In the genomic region with DNA sequence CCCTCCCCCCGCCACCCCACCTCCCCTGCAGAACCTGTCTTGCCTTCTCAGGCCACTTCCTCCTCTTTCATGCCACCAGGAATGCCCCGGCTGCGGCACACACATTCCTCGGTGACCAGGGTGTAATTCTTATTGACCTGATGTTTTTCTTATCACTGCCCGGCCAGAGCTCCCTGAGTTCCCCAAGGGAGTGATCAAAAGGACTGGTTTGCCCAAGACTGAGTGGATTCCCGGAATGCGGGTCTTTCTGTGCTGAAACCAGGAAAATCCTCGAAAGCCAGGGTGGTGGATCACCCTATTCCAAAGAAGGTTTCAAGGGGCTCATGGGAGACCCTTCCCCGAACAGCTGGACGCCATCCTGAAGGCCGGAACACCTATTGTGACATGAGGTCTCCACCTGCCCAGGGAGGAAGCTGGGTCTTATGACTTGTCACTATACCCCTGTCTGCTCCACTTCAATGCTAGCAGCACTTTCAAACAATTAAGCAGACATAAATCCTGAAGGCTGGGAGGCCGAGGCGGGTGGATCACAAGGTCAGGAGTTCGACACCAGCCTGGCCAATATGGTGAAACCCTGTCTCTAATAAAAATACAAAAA, we compare ENCODE assay signal across 16 cellular contexts.
"Had no signal": no experiment of that assay in that cellular context is flagged by ENCODE, and none has a peak within 500 bp of the region (broad histone marks: within the 10 kb centered on the region; RNA-seq: fewer than 3 reads in every experiment).

No MANE protein-coding gene starts in this region.

- H3K4me1 ChIP-seq: adrenal gland, lower lobe of right lung, parathyroid adenoma, SJSA1 had no signal

- DNase-seq: activated CD4-positive, CD25-positive, alpha-beta regulatory T cell treated with anti-CD3 and anti-CD28 coated beads, Interleukin-2, amount 50 U/mL, for 72 hours; activated effector memory CD4-positive, alpha-beta T cell treated with Interleukin-2 at 50 U/mL for 16 hours; activated naive CD4-positive, alpha-beta T cell treated with anti-CD3 and anti-CD28 coated beads, Interleukin-2, amount 50 U/mL, for 16 hours; activated T-cell treated with anti-CD3 and anti-CD28 coated beads, Interleukin-2, amount 50 U/mL, for 24 hours; erythroblast; kidney glomerular epithelial cell; lower lobe of right lung; midbrain; retina; stimulated activated CD4-positive, alpha-beta T cell treated with anti-CD3 and anti-CD28 coated beads, Interleukin-12 subunit alpha, Interleukin-12 subunit beta, amount 100 ng/mL, for 4 hours; stimulated activated CD4-positive, alpha-beta T cell treated with anti-CD3 and anti-CD28 coated beads, Interleukin-2, amount 100 ng/mL, for 24 hours; SW 1271 had no signal

- H3K27ac Mint-ChIP-seq: activated T-cell treated with anti-CD3 and anti-CD28 coated beads, Interleukin-2, amount 50 U/mL, for 24 hours had no signal

- H3K4me3 Mint-ChIP-seq: activated T-cell treated with anti-CD3 and anti-CD28 coated beads, Interleukin-2, amount 50 U/mL, for 24 hours had no signal

- ATAC-seq: lower lobe of right lung had no signal

- H3K27me3 ChIP-seq: adrenal gland, hepatocyte had no signal

- H3K9me3 ChIP-seq: adrenal gland, lower lobe of right lung, SJSA1 had no signal

- H3K27ac ChIP-seq: adrenal gland, hepatocyte, lower lobe of right lung, parathyroid adenoma, SJSA1 had no signal

- H3K4me3 ChIP-seq: adrenal gland, hepatocyte, lower lobe of right lung, SJSA1 had no signal

- H3K9me3 Mint-ChIP-seq: activated T-cell treated with anti-CD3 and anti-CD28 coated beads, Interleukin-2, amount 50 U/mL, for 24 hours had no signal

- H3K36me3 ChIP-seq: adrenal gland, lower lobe of right lung, SJSA1 had no signal
